Comparison of ENCODE assay signal across 28 cellular contexts in the genomic region with DNA sequence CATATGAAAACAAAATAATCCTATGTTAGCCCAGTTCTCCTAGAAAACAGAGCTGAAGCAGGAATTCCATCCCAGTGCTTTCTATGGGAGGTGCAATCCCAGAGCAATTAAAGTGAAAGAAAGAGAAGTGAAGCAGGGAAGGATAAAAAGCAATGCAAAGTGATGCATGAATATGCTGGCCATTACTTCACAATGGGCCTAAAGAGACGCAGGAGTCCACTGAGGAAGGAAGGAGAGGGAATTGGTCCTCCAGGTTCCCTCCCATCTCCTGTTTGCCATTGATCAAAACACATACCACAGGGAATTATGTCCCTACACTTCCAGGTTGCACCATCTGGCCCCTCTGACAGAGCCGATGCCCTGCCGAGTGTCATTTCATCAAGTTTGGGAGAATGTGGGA.
A peak's percentile ranks its signal among the peaks of the same experiment; 100 is the strongest.
DNase-seq lines count a peak whose midpoint lies in the region; ATAC-seq and TF ChIP-seq lines count a peak whose summit lies in the region.
"Had no signal": no experiment of that assay in that cellular context is flagged by ENCODE, and none has a peak within 500 bp of the region (broad histone marks: within the 10 kb centered on the region; RNA-seq: fewer than 3 reads in every experiment).

No MANE protein-coding gene starts in this region.

- H3K27ac Mint-ChIP-seq in T-helper 2 cell treated with Interferon-gamma antibody and Interleukin-4, amounts not matched to agents 5 μg/mL and 100 μg/mL, for 36 hours = no peak overlapping the region
- no peak overlapping the region for H3K27ac Mint-ChIP-seq in activated CD8-positive, alpha-beta T cell treated with anti-CD3 and anti-CD28 coated beads, Interleukin-2, amount 10 ng/mL, durations not matched to agents 7 days and 5 days
- H3K27ac Mint-ChIP-seq: activated naive CD4-positive, alpha-beta T cell treated with anti-CD3 and anti-CD28 coated beads, Interleukin-2, amount 10 ng/mL, durations not matched to agents 7 days and 5 days; natural killer cell had no signal

- TF ChIP-seq CTCF in sigmoid colon (IDR thresholded peaks at IDR 0.05) = no peak

- no peak for TF ChIP-seq POLR2A in sigmoid colon (IDR thresholded peaks at IDR 0.05)

- H3K9me3 ChIP-seq in NT2/D1 (ENCODE audit: insufficient read depth, low read length) (no peaks in the 10 kb centered on the region), iPS-20b (ENCODE audit: insufficient read depth, low read depth, low read length) (no peaks in the 10 kb centered on the region), sigmoid colon (no peaks in the 10 kb centered on the region)
- H3K9me3 ChIP-seq: BLaER1, Caco-2, lower lobe of right lung, right atrium auricular region, SJCRH30, stomach, transverse colon had no signal

- H3K27me3 ChIP-seq in NT2/D1 (ENCODE audit: insufficient read depth, insufficient read length) (no peaks in the 10 kb centered on the region), iPS-20b (ENCODE audit: insufficient read depth, low read length) (no peaks in the 10 kb centered on the region), sigmoid colon (no peaks in the 10 kb centered on the region)
- H3K27me3 ChIP-seq: BLaER1, right atrium auricular region, SJCRH30, stomach, transverse colon had no signal

- H3K4me3 Mint-ChIP-seq in T-helper 2 cell treated with Interferon-gamma antibody and Interleukin-4, amounts not matched to agents 5 μg/mL and 100 μg/mL, for 36 hours = no peak overlapping the region
- no peak overlapping the region for H3K4me3 Mint-ChIP-seq in activated CD8-positive, alpha-beta T cell treated with anti-CD3 and anti-CD28 coated beads, Interleukin-2, amount 10 ng/mL, durations not matched to agents 7 days and 5 days
- H3K4me3 Mint-ChIP-seq: activated naive CD4-positive, alpha-beta T cell treated with anti-CD3 and anti-CD28 coated beads, Interleukin-2, amount 10 ng/mL, durations not matched to agents 7 days and 5 days; natural killer cell had no signal

- H3K27me3 Mint-ChIP-seq in T-helper 2 cell treated with Interferon-gamma antibody and Interleukin-4, amounts not matched to agents 5 μg/mL and 100 μg/mL, for 36 hours (ENCODE audit: low read depth) = peaks cover 5% of the 10 kb centered on the region
- H3K27me3 Mint-ChIP-seq in activated CD8-positive, alpha-beta T cell treated with anti-CD3 and anti-CD28 coated beads, Interleukin-2, amount 10 ng/mL, durations not matched to agents 7 days and 5 days (ENCODE audit: low read depth) = peaks cover 11% of the 10 kb centered on the region
- H3K27me3 Mint-ChIP-seq: activated naive CD4-positive, alpha-beta T cell treated with anti-CD3 and anti-CD28 coated beads, Interleukin-2, amount 10 ng/mL, durations not matched to agents 7 days and 5 days had no signal

- intact Hi-C loops in sigmoid colon (cut with DNase I) = loop anchor here (5.0 kb wide), 1 partner anchor 48 kb away; no protein-coding TSS in a partner anchor

- H3K4me1 ChIP-seq in NT2/D1 (ENCODE audit: insufficient read depth, insufficient read length) = no peaks in the 10 kb centered on the region
- H3K4me1 ChIP-seq in iPS-20b (ENCODE audit: insufficient read depth, low read length) = peaks cover 13% of the 10 kb centered on the region; the same call in 1 of the 2 replicates
- H3K4me1 ChIP-seq in sigmoid colon = peaks cover 0 to 28% (median 24%) of the 10 kb centered on the region in 4 donors
- H3K4me1 ChIP-seq: BLaER1, Caco-2, lower lobe of right lung, right atrium auricular region had no signal

- H3K4me1 Mint-ChIP-seq in T-helper 2 cell treated with Interferon-gamma antibody and Interleukin-4, amounts not matched to agents 5 μg/mL and 100 μg/mL, for 36 hours (ENCODE audit: low read depth) = no peaks in the 10 kb centered on the region
- H3K4me1 Mint-ChIP-seq in activated CD8-positive, alpha-beta T cell treated with anti-CD3 and anti-CD28 coated beads, Interleukin-2, amount 10 ng/mL, durations not matched to agents 7 days and 5 days (ENCODE audit: low read depth) = no peaks in the 10 kb centered on the region
- H3K4me1 Mint-ChIP-seq: activated naive CD4-positive, alpha-beta T cell treated with anti-CD3 and anti-CD28 coated beads, Interleukin-2, amount 10 ng/mL, durations not matched to agents 7 days and 5 days; natural killer cell had no signal

- ATAC-seq in activated CD8-positive, alpha-beta T cell treated with anti-CD3 and anti-CD28 coated beads, Interleukin-2, amount 10 ng/mL, durations not matched to agents 7 days and 5 days = no peak
- ATAC-seq: lower lobe of right lung, natural killer cell had no signal

- H3K4me3 ChIP-seq in NT2/D1 (ENCODE audit: insufficient read length, low read depth) (no peak overlapping the region), iPS-20b (ENCODE audit: low read length) (peak overlapping the region; percentile 22; the same call in 1 of the 2 replicates), sigmoid colon (no peak overlapping the region)
- H3K4me3 ChIP-seq: BLaER1, lower lobe of right lung, right atrium auricular region, SJCRH30, stomach, transverse colon had no signal

- H3K36me3 Mint-ChIP-seq in T-helper 2 cell treated with Interferon-gamma antibody and Interleukin-4, amounts not matched to agents 5 μg/mL and 100 μg/mL, for 36 hours (ENCODE audit: low read depth) = no peaks in the 10 kb centered on the region
- no peaks in the 10 kb centered on the region for H3K36me3 Mint-ChIP-seq in activated CD8-positive, alpha-beta T cell treated with anti-CD3 and anti-CD28 coated beads, Interleukin-2, amount 10 ng/mL, durations not matched to agents 7 days and 5 days (ENCODE audit: low read depth)
- H3K36me3 Mint-ChIP-seq: activated naive CD4-positive, alpha-beta T cell treated with anti-CD3 and anti-CD28 coated beads, Interleukin-2, amount 10 ng/mL, durations not matched to agents 7 days and 5 days; natural killer cell had no signal

- H3K27ac ChIP-seq in iPS-20b (ENCODE audit: low read length) (no peak overlapping the region), sigmoid colon (no peak overlapping the region)
- H3K27ac ChIP-seq: BLaER1, epithelial cell of prostate, HL-60, lower lobe of right lung, right atrium auricular region, SJCRH30, stomach, transverse colon had no signal

- H3K9me3 Mint-ChIP-seq in T-helper 2 cell treated with Interferon-gamma antibody and Interleukin-4, amounts not matched to agents 5 μg/mL and 100 μg/mL, for 36 hours = no peaks in the 10 kb centered on the region
- H3K9me3 Mint-ChIP-seq in activated CD8-positive, alpha-beta T cell treated with anti-CD3 and anti-CD28 coated beads, Interleukin-2, amount 10 ng/mL, durations not matched to agents 7 days and 5 days (ENCODE audit: insufficient read depth) = no peaks in the 10 kb centered on the region
- H3K9me3 Mint-ChIP-seq: activated naive CD4-positive, alpha-beta T cell treated with anti-CD3 and anti-CD28 coated beads, Interleukin-2, amount 10 ng/mL, durations not matched to agents 7 days and 5 days; natural killer cell had no signal

- DNase-seq in NCI-H82 (lab: John Stamatoyannopoulos, UW) (peak; percentile 49), NCI-H82 treated with DMSO at 0.1 percent for 48 hours (lab: John Stamatoyannopoulos, UW; ENCODE audit: unreplicated experiment) (no peak), NT2/D1 (ENCODE audit: low read depth, low spot score) (peak; percentile 63), sigmoid colon (no peak)
- no peak for DNase-seq in activated CD4-positive, alpha-beta T cell treated with anti-CD3 and anti-CD28 coated beads, Interleukin-2, amount 50 U/mL, for 4 hours
- DNase-seq in T-helper 2 cell treated with Interferon-gamma antibody and Interleukin-4, amounts not matched to agents 5 μg/mL and 100 μg/mL, for 36 hours (ENCODE audit: low spot score) = no peak
- DNase-seq in activated CD8-positive, alpha-beta T cell treated with anti-CD3 and anti-CD28 coated beads, Interleukin-2, amount 10 ng/mL, durations not matched to agents 7 days and 5 days = no peak
- DNase-seq: ACHN; activated CD4-positive, alpha-beta T cell treated with anti-CD3 and anti-CD28 coated beads, Interleukin-2, amount 50 U/mL, for 48 hours; activated CD4-positive, CD25-positive, alpha-beta regulatory T cell; activated CD8-positive, alpha-beta memory T cell treated with anti-CD3 and anti-CD28 coated beads, Interleukin-2, amount 50 U/mL, for 4 hours; activated naive CD4-positive, alpha-beta T cell treated with anti-CD3 and anti-CD28 coated beads, Interleukin-2, amount 10 ng/mL, durations not matched to agents 7 days and 5 days; amniotic stem cell; Caco-2; DND-41; effector CD4-positive, alpha-beta T cell; lower lobe of right lung; natural killer cell; NCI-H2029 treated with DMSO at 0.1 percent for 48 hours; SJCRH30; stimulated activated CD4-positive, alpha-beta T cell treated with anti-CD3 and anti-CD28 coated beads, Interleukin-2, amount 100 ng/mL, for 24 hours; stomach; transverse colon had no signal

- H3K9ac ChIP-seq in NT2/D1 (ENCODE audit: insufficient read length, low read depth) (no peak overlapping the region), iPS-20b (ENCODE audit: low read depth, low read length) (no peak overlapping the region)
- H3K9ac ChIP-seq: BLaER1 had no signal

- WGBS in sigmoid colon, 2 donors = 92 to 97% methylated on average over 3 of the region's 3 CpGs

- CTCF ChIA-PET in activated CD8-positive, alpha-beta T cell treated with anti-CD3 and anti-CD28 coated beads, Interleukin-2, amount 10 ng/mL, durations not matched to agents 7 days and 5 days (lab: Charles Lee) = no interaction called here

- TF ChIP-seq EP300 in sigmoid colon (IDR thresholded peaks at IDR 0.05) = no peak

- no peaks in the 10 kb centered on the region for H3K36me3 ChIP-seq in NT2/D1 (ENCODE audit: insufficient read depth, insufficient read length, low read length)
- H3K36me3 ChIP-seq in iPS-20b (ENCODE audit: insufficient read depth, low read depth, low read length) = no peaks in the 10 kb centered on the region
- H3K36me3 ChIP-seq in sigmoid colon = no peaks in the 10 kb centered on the region
- H3K36me3 ChIP-seq: BLaER1, lower lobe of right lung, right atrium auricular region, SJCRH30, stomach, transverse colon had no signal

- POLR2A ChIA-PET in activated CD8-positive, alpha-beta T cell treated with anti-CD3 and anti-CD28 coated beads, Interleukin-2, amount 10 ng/mL, durations not matched to agents 7 days and 5 days (lab: Charles Lee) = no interaction called here

Comparison
In these comparisons a context has a peak if more than half of its experiments do, and no peak if none do; other contexts are left out.
1. DNase-seq: peak in NCI-H82 (single experiment) and NT2/D1 (single experiment); none in NCI-H82 treated with DMSO at 0.1 percent for 48 hours (single experiment), activated CD4-positive, alpha-beta T cell treated with anti-CD3 and anti-CD28 coated beads, Interleukin-2, amount 50 U/mL, for 4 hours (0 of 2), T-helper 2 cell treated with Interferon-gamma antibody and Interleukin-4, amounts not matched to agents 5 μg/mL and 100 μg/mL, for 36 hours (single experiment), sigmoid colon (single experiment) and activated CD8-positive, alpha-beta T cell treated with anti-CD3 and anti-CD28 coated beads, Interleukin-2, amount 10 ng/mL, durations not matched to agents 7 days and 5 days (single experiment).